ENCODE assay signal across 1 cellular context in the genomic region with DNA sequence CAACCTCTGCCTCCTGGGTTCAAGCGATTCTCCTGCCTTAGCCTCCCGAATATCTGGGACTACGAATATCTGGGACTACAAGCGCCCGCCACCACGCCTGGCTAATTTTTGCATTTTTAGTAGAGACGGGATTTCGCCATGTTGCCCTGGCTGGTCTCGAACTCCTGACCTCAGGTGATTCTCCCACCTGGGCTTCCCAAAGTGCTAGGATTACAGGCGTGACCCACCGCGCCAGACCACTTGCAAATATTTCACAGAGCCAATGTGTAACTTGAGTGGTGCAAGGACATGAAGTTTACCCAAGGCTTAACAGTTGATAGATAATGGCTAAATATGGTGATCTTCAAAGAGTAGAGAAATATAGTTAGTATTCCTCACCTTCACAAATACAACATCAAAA.
TF ChIP-seq lines count a peak whose summit lies in the region.

No MANE protein-coding gene starts in this region.

TF ChIP-seq in K562, 482 proteins besides CTCF, POLR2A, EP300 and RAD21:
- TF ChIP-seq, protein P1, sequence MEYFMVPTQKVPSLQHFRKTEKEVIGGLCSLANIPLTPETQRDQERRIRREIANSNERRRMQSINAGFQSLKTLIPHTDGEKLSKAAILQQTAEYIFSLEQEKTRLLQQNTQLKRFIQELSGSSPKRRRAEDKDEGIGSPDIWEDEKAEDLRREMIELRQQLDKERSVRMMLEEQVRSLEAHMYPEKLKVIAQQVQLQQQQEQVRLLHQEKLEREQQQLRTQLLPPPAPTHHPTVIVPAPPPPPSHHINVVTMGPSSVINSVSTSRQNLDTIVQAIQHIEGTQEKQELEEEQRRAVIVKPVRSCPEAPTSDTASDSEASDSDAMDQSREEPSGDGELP (CRISPR knock-in tag; IDR thresholded peaks at IDR 0.05; ENCODE audit: borderline replicate concordance) = 0 out of 2 replicates have a peak, but pooled peaks have one; percentile 16
- 0 out of 2 replicates have a peak, but pooled peaks have one; percentile 8 for TF ChIP-seq ZNF134 (CRISPR knock-in tag; conservative IDR thresholded peaks at IDR 0.05)
- TF ChIP-seq ADNP (tag; IDR thresholded peaks at IDR 0.05) = peak; percentile 86
- peak; percentile 17 for TF ChIP-seq TBP (optimal IDR thresholded peaks at IDR 0.05; ENCODE audit: low read depth, low read length)
- peak in 1 of 2 experiments; percentile 70; a peak in 1 of 4 replicates for TF ChIP-seq SRF (CRISPR knock-in tag; IDR thresholded peaks at IDR 0.05)
- no peak for TF ChIP-seq RUNX1 (IDR thresholded peaks at IDR 0.05; ENCODE audit: low read depth)
- TF ChIP-seq BCOR (IDR thresholded peaks at IDR 0.05) = peak; percentile 50; the same call in 1 of the 2 replicates
- no peak for TF ChIP-seq CEBPG (CRISPR knock-in tag; IDR thresholded peaks at IDR 0.05)
- peak in 1 of 2 experiments; percentile 52; a peak in 2 of 4 replicates for TF ChIP-seq CEBPG (tag; conservative IDR thresholded peaks at IDR 0.05 in 1 of 2, IDR thresholded peaks at IDR 0.05 in 1 of 2)
- no peak for TF ChIP-seq L3MBTL2 (IDR thresholded peaks at IDR 0.05)
- TF ChIP-seq TAF1 (IDR thresholded peaks at IDR 0.05; ENCODE audit: control insufficient read depth, extremely low read depth, insufficient read depth, low read length, severe bottlenecking) = no peak
- peak; percentile 84 for TF ChIP-seq CEBPB (tag; IDR thresholded peaks at IDR 0.05)
- TF ChIP-seq, protein P2, sequence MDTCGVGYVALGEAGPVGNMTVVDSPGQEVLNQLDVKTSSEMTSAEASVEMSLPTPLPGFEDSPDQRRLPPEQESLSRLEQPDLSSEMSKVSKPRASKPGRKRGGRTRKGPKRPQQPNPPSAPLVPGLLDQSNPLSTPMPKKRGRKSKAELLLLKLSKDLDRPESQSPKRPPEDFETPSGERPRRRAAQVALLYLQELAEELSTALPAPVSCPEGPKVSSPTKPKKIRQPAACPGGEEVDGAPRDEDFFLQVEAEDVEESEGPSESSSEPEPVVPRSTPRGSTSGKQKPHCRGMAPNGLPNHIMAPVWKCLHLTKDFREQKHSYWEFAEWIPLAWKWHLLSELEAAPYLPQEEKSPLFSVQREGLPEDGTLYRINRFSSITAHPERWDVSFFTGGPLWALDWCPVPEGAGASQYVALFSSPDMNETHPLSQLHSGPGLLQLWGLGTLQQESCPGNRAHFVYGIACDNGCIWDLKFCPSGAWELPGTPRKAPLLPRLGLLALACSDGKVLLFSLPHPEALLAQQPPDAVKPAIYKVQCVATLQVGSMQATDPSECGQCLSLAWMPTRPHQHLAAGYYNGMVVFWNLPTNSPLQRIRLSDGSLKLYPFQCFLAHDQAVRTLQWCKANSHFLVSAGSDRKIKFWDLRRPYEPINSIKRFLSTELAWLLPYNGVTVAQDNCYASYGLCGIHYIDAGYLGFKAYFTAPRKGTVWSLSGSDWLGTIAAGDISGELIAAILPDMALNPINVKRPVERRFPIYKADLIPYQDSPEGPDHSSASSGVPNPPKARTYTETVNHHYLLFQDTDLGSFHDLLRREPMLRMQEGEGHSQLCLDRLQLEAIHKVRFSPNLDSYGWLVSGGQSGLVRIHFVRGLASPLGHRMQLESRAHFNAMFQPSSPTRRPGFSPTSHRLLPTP (IDR thresholded peaks at IDR 0.05; ENCODE audit: borderline replicate concordance, extremely low read depth, insufficient read length) = peak; percentile 39
- TF ChIP-seq CHD1 (IDR thresholded peaks at IDR 0.05; ENCODE audit: low read length) = peak; percentile 10
- TF ChIP-seq, protein P3, sequence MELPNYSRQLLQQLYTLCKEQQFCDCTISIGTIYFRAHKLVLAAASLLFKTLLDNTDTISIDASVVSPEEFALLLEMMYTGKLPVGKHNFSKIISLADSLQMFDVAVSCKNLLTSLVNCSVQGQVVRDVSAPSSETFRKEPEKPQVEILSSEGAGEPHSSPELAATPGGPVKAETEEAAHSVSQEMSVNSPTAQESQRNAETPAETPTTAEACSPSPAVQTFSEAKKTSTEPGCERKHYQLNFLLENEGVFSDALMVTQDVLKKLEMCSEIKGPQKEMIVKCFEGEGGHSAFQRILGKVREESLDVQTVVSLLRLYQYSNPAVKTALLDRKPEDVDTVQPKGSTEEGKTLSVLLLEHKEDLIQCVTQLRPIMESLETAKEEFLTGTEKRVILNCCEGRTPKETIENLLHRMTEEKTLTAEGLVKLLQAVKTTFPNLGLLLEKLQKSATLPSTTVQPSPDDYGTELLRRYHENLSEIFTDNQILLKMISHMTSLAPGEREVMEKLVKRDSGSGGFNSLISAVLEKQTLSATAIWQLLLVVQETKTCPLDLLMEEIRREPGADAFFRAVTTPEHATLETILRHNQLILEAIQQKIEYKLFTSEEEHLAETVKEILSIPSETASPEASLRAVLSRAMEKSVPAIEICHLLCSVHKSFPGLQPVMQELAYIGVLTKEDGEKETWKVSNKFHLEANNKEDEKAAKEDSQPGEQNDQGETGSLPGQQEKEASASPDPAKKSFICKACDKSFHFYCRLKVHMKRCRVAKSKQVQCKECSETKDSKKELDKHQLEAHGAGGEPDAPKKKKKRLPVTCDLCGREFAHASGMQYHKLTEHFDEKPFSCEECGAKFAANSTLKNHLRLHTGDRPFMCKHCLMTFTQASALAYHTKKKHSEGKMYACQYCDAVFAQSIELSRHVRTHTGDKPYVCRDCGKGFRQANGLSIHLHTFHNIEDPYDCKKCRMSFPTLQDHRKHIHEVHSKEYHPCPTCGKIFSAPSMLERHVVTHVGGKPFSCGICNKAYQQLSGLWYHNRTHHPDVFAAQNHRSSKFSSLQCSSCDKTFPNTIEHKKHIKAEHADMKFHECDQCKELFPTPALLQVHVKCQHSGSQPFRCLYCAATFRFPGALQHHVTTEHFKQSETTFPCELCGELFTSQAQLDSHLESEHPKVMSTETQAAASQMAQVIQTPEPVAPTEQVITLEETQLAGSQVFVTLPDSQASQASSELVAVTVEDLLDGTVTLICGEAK (IDR thresholded peaks at IDR 0.05) = no peak
- TF ChIP-seq, protein P3 (CRISPR knock-in tag; IDR thresholded peaks at IDR 0.05) = no peak
